In the genomic region with DNA sequence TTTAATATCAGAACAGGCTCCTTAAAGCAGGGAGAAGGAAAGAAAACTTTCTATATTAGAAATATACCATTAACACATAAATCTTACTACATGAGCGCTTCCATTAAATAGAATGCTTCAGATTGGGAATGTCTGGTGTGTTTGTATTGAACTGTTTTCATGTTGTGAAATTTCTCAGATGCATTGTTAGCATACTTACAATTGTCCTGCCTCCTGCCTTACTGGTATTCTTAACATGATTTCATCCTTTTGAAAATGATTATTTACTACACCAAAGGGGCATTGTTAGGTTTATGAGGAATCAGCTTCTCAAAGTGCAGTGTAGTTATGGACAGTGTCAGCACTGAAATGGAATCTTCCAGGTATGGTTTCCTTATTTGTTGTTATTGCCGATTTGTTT, we compare ENCODE assay signal across 22 cellular contexts.
DNase-seq lines count a peak whose midpoint lies in the region; ATAC-seq, FAIRE-seq and TF ChIP-seq lines count a peak whose summit lies in the region.
"Had no signal": no experiment of that assay in that cellular context is flagged by ENCODE, and none has a peak within 500 bp of the region (broad histone marks: within the 10 kb centered on the region; RNA-seq: fewer than 3 reads in every experiment).

No MANE protein-coding gene starts in this region.

- H3K27ac ChIP-seq in A549, result peak overlapping the region in 1 of 2 experiments; percentile 54; a peak in 3 of 6 replicates
- peak overlapping the region; percentile 78 for H3K27ac ChIP-seq in caudate nucleus (ENCODE audit: low read depth, low read length)
- peak overlapping the region; percentile 97 for H3K27ac ChIP-seq in right cardiac atrium (ENCODE audit: low read length)
- H3K27ac ChIP-seq in psoas muscle, result peak overlapping the region; percentile 63
- H3K27ac ChIP-seq: SK-N-MC, suprapubic skin had no signal

- peaks cover 33% of the 10 kb centered on the region; the same call in 2 of the 3 replicates for H3K4me1 ChIP-seq in A549
- peaks cover 13% of the 10 kb centered on the region for H3K4me1 ChIP-seq in right cardiac atrium (ENCODE audit: control insufficient read depth, insufficient read depth, low read length)
- H3K4me1 ChIP-seq in psoas muscle, result peaks cover 17% of the 10 kb centered on the region

- no peak for TF ChIP-seq EP300 in A549 (IDR thresholded peaks at IDR 0.05)

- H3K27me3 Mint-ChIP-seq in HFFc6 (ENCODE audit: insufficient read depth) (no peaks in the 10 kb centered on the region; the same call in 1 of the 2 replicates), osteocyte (ENCODE audit: unreplicated experiment) (no peaks in the 10 kb centered on the region)
- H3K27me3 Mint-ChIP-seq: CD4-positive, CD25-positive, alpha-beta regulatory T cell had no signal

- FAIRE-seq in A549 (lab: Jason Lieb, UNC), result no peak
- FAIRE-seq: HTR-8/SVneo, small intestine had no signal

- peaks cover 0 to under 1% of the 10 kb centered on the region in 2 donors for H3K36me3 ChIP-seq in psoas muscle (ENCODE audit: insufficient read depth in 1 of 2, low read depth in 1 of 2)
- H3K36me3 ChIP-seq: suprapubic skin had no signal

- H3K4me3 ChIP-seq in A549 (no peak overlapping the region), right cardiac atrium (ENCODE audit: low read length) (no peak overlapping the region), psoas muscle (no peak overlapping the region)
- H3K4me3 ChIP-seq: SK-N-MC, suprapubic skin had no signal

- ATAC-seq in A549 (no peak), right cardiac atrium (no peak), psoas muscle (no peak)
- ATAC-seq: activated CD4-positive, CD25-positive, alpha-beta regulatory T cell treated with anti-CD3 and anti-CD28 coated beads, Interleukin-2, amount 50 U/mL, for 24 hours had no signal

- CTCF ChIA-PET in A549 (lab: Yijun Ruan, JAX), result no interaction called here

- H3K27me3 ChIP-seq in right cardiac atrium (ENCODE audit: control insufficient read depth, insufficient read depth) (no peaks in the 10 kb centered on the region), psoas muscle (ENCODE audit: insufficient read depth in 3 of 3, low read length in 2 of 3) (no peaks in the 10 kb centered on the region)
- H3K27me3 ChIP-seq: suprapubic skin had no signal

- POLR2A ChIA-PET in A549 (lab: Yijun Ruan, JAX), result no interaction called here

- intact Hi-C loops in right cardiac atrium (cut with DNase I), result no loop called here
- intact Hi-C loops in psoas muscle (cut with DNase I), result loop anchor here in 1 of 2 donors (5.0 kb wide), 1 partner anchor 67 kb away; no protein-coding TSS in a partner anchor
- intact Hi-C loops in head of caudate nucleus (cut with DNase I), result no loop called here

- H3K4me2 ChIP-seq in A549, result peak overlapping the region; percentile 47; the same call in 2 of the 3 replicates

- no peak overlapping the region for H3K27ac Mint-ChIP-seq in HFFc6
- H3K27ac Mint-ChIP-seq in osteocyte (ENCODE audit: unreplicated experiment), result no peak overlapping the region
- H3K27ac Mint-ChIP-seq: activated naive CD8-positive, alpha-beta T cell treated with anti-CD3 and anti-CD28 coated beads, Interleukin-2, amount 10 ng/mL, durations not matched to agents 7 days and 5 days; activated T-helper 1 cell treated with anti-CD3 and anti-CD28 coated beads, Interleukin-12 subunit alpha, Interleukin-12 subunit beta, Interleukin-2, Interleukin-4 antibody, amounts not matched to agents 30 ng/mL and 10 ng/mL and 1 ng/mL, durations not matched to agents 14 hours and 24 hours and 36 hours; CD4-positive, CD25-positive, alpha-beta regulatory T cell had no signal

- no peak for TF ChIP-seq POLR2A in A549 (IDR thresholded peaks at IDR 0.05; ENCODE audit: low read length)

- TF ChIP-seq RAD21 in A549 (conservative IDR thresholded peaks at IDR 0.05 in 1 of 2, IDR thresholded peaks at IDR 0.05 in 1 of 2), result no peak

- H3K4me3 Mint-ChIP-seq in HFFc6 (no peak overlapping the region), osteocyte (ENCODE audit: unreplicated experiment) (no peak overlapping the region)
- H3K4me3 Mint-ChIP-seq: activated naive CD8-positive, alpha-beta T cell treated with anti-CD3 and anti-CD28 coated beads, Interleukin-2, amount 10 ng/mL, durations not matched to agents 7 days and 5 days; activated T-helper 1 cell treated with anti-CD3 and anti-CD28 coated beads, Interleukin-12 subunit alpha, Interleukin-12 subunit beta, Interleukin-2, Interleukin-4 antibody, amounts not matched to agents 30 ng/mL and 10 ng/mL and 1 ng/mL, durations not matched to agents 14 hours and 24 hours and 36 hours; CD4-positive, CD25-positive, alpha-beta regulatory T cell had no signal

- H3K9me3 Mint-ChIP-seq in HFFc6, result no peaks in the 10 kb centered on the region
- H3K9me3 Mint-ChIP-seq in osteocyte (ENCODE audit: unreplicated experiment), result no peaks in the 10 kb centered on the region
- H3K9me3 Mint-ChIP-seq: activated naive CD8-positive, alpha-beta T cell treated with anti-CD3 and anti-CD28 coated beads, Interleukin-2, amount 10 ng/mL, durations not matched to agents 7 days and 5 days; activated T-helper 1 cell treated with anti-CD3 and anti-CD28 coated beads, Interleukin-12 subunit alpha, Interleukin-12 subunit beta, Interleukin-2, Interleukin-4 antibody, amounts not matched to agents 30 ng/mL and 10 ng/mL and 1 ng/mL, durations not matched to agents 14 hours and 24 hours and 36 hours had no signal

- H3K36me3 Mint-ChIP-seq in HFFc6 (ENCODE audit: low read depth) (peaks cover 3% of the 10 kb centered on the region; the same call in 1 of the 2 replicates), osteocyte (ENCODE audit: unreplicated experiment) (peaks cover 2% of the 10 kb centered on the region)
- H3K36me3 Mint-ChIP-seq: activated naive CD8-positive, alpha-beta T cell treated with anti-CD3 and anti-CD28 coated beads, Interleukin-2, amount 10 ng/mL, durations not matched to agents 7 days and 5 days; CD4-positive, CD25-positive, alpha-beta regulatory T cell had no signal

- H3K4me1 Mint-ChIP-seq in HFFc6 (ENCODE audit: low read depth) (peaks cover 21% of the 10 kb centered on the region), osteocyte (ENCODE audit: unreplicated experiment) (no peaks in the 10 kb centered on the region)
- H3K4me1 Mint-ChIP-seq: activated naive CD8-positive, alpha-beta T cell treated with anti-CD3 and anti-CD28 coated beads, Interleukin-2, amount 10 ng/mL, durations not matched to agents 7 days and 5 days had no signal

- no peak for TF ChIP-seq CTCF in A549 (IDR thresholded peaks at IDR 0.05)
- TF ChIP-seq CTCF in psoas muscle (IDR thresholded peaks at IDR 0.05), result no peak
- TF ChIP-seq CTCF in HFFc6 (IDR thresholded peaks at IDR 0.05), result no peak
- no peak for TF ChIP-seq CTCF in osteocyte (IDR thresholded peaks at IDR 0.05)

- WGBS in A549 (ENCODE audit: missing lambda C conversion rate), result 70% methylated on average over 2 of the region's 2 CpGs
- WGBS in right cardiac atrium, result 93% methylated on average over 2 of the region's 2 CpGs
- 92 to 94% (median 93%) methylated on average over 2 of the region's 2 CpGs for WGBS in psoas muscle, 3 donors

- H3K9me3 ChIP-seq in A549, result no peaks in the 10 kb centered on the region
- H3K9me3 ChIP-seq in right cardiac atrium (ENCODE audit: control insufficient read depth, low read length), result no peaks in the 10 kb centered on the region
- no peaks in the 10 kb centered on the region for H3K9me3 ChIP-seq in psoas muscle
- H3K9me3 ChIP-seq: suprapubic skin had no signal

- no peak for DNase-seq in A549 (ENCODE audit: low read depth in 1 of 2, low spot score in 1 of 2)
- DNase-seq in caudate nucleus (lab: John Stamatoyannopoulos, UW), result no peak
- DNase-seq in right cardiac atrium, result no peak
- DNase-seq in psoas muscle, result no peak
- no peak for DNase-seq in putamen (ENCODE audit: low spot score)
- no peak for DNase-seq in HFFc6
- DNase-seq in head of caudate nucleus, result no peak
- no peak for DNase-seq in osteocyte (ENCODE audit: extremely low spot score, unreplicated experiment)
- DNase-seq: ACHN; activated naive CD8-positive, alpha-beta T cell treated with anti-CD3 and anti-CD28 coated beads, Interleukin-2, amount 10 ng/mL, durations not matched to agents 7 days and 5 days; CD4-positive, CD25-positive, alpha-beta regulatory T cell; effector CD8-positive, alpha-beta T cell; NCI-H1436 treated with DMSO at 0.1 percent for 48 hours; NCI-H2171 treated with DMSO at 0.1 percent for 48 hours; NCI-H82; small intestine; stimulated activated CD4-positive, alpha-beta T cell treated with anti-CD3 and anti-CD28 coated beads, Interleukin-4, amount 100 ng/mL, for 4 hours had no signal

TF ChIP-seq in A549, 52 proteins besides CTCF, POLR2A, EP300 and RAD21 (continues in another document):
- TF ChIP-seq, protein P1, sequence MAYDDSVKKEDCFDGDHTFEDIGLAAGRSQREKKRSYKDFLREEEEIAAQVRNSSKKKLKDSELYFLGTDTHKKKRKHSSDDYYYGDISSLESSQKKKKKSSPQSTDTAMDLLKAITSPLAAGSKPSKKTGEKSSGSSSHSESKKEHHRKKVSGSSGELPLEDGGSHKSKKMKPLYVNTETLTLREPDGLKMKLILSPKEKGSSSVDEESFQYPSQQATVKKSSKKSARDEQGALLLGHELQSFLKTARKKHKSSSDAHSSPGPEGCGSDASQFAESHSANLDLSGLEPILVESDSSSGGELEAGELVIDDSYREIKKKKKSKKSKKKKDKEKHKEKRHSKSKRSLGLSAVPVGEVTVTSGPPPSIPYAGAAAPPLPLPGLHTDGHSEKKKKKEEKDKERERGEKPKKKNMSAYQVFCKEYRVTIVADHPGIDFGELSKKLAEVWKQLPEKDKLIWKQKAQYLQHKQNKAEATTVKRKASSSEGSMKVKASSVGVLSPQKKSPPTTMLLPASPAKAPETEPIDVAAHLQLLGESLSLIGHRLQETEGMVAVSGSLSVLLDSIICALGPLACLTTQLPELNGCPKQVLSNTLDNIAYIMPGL (CRISPR knock-in tag; IDR thresholded peaks at IDR 0.05; ENCODE audit: borderline replicate concordance), result no peak
- TF ChIP-seq, protein P2, sequence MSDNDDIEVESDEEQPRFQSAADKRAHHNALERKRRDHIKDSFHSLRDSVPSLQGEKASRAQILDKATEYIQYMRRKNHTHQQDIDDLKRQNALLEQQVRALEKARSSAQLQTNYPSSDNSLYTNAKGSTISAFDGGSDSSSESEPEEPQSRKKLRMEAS (IDR thresholded peaks at IDR 0.05), result no peak
- TF ChIP-seq RFX5 (IDR thresholded peaks at IDR 0.05), result no peak
